ENCODE assay signal across 26 cellular contexts in genomic region chr1:98496246-98496995, GRCh38.
DNase-seq lines count a peak whose midpoint lies in the region; ATAC-seq and TF ChIP-seq lines count a peak whose summit lies in the region.
"Had no signal": no experiment of that assay in that cellular context is flagged by ENCODE, and none has a peak within 500 bp of the region (broad histone marks: within the 10 kb centered on the region; RNA-seq: fewer than 3 reads in every experiment).

No MANE protein-coding gene starts in this region.

- no peak overlapping the region for H3K27ac Mint-ChIP-seq in activated naive CD4-positive, alpha-beta T cell treated with anti-CD3 and anti-CD28 coated beads for 36 hours
- H3K27ac Mint-ChIP-seq in activated CD4-positive, alpha-beta memory T cell treated with anti-CD3 and anti-CD28 coated beads, Interleukin-2, amount 10 ng/mL, durations not matched to agents 7 days and 5 days = no peak overlapping the region
- H3K27ac Mint-ChIP-seq: CD14-positive monocyte; neural progenitor cell; stimulated activated naive B cell treated with anti-CD40 and anti-IgM and Interleukin-4, amounts not matched to agents 10 μg/mL and 1 μg/mL and 100 μg/mL, for 72 hours; T-helper 17 cell had no signal

- 82% methylated on average over 2 of the region's 2 CpGs for WGBS in mammary epithelial cell (ENCODE audit: low coverage, missing lambda C conversion rate)

- intact Hi-C loops in mammary epithelial cell (cut with micrococcal nuclease) = no loop called here
- intact Hi-C loops in activated naive CD4-positive, alpha-beta T cell treated with anti-CD3 and anti-CD28 coated beads for 36 hours (cut with micrococcal nuclease) = no loop called here

- dilution Hi-C loops in mammary epithelial cell (cut with HindIII; ENCODE audit: low sequenced_read_pairs) = no loop called here

- no TSS peak for BruUV-seq in mammary epithelial cell (replicated peaks; lab: Mats Ljungman, UMichigan)

- DNase-seq in EL = peak; percentile 44
- peak; percentile 46 for DNase-seq in HT1080 (ENCODE audit: low read depth)
- peak; percentile 61 for DNase-seq in mammary epithelial cell
- DNase-seq in kidney tubule cell (ENCODE audit: low spot score) = peak; percentile 12
- DNase-seq in activated naive CD4-positive, alpha-beta T cell treated with anti-CD3 and anti-CD28 coated beads for 36 hours = no peak
- DNase-seq in activated CD4-positive, alpha-beta memory T cell treated with anti-CD3 and anti-CD28 coated beads, Interleukin-2, amount 10 ng/mL, durations not matched to agents 7 days and 5 days = no peak
- DNase-seq: activated CD4-positive, alpha-beta T cell treated with anti-CD3 and anti-CD28 coated beads for 1 hour; activated CD8-positive, alpha-beta memory T cell treated with anti-CD3 and anti-CD28 coated beads for 24 hours; activated T-cell treated with anti-CD3 and anti-CD28 coated beads, Interleukin-2, amount 50 U/mL, for 1 hour; effector memory CD4-positive, alpha-beta T cell; lower lobe of right lung; NCI-H1417 treated with DMSO at 0.1 percent for 48 hours; NCI-H2171; NCI-H526; posterior cingulate gyrus; right lobe of liver; stimulated activated CD4-positive, alpha-beta T cell treated with anti-CD3 and anti-CD28 coated beads, Interleukin-12 subunit alpha, Interleukin-12 subunit beta, amount 100 ng/mL, for 4 hours; stimulated activated CD4-positive, alpha-beta T cell treated with anti-CD3 and anti-CD28 coated beads, Interleukin-4, amount 100 ng/mL, for 24 hours; stimulated activated naive B cell treated with anti-CD40 and anti-IgM and Interleukin-4, amounts not matched to agents 10 μg/mL and 1 μg/mL and 100 μg/mL, for 72 hours; T-helper 17 cell had no signal

- no peaks in the 10 kb centered on the region for H3K79me2 ChIP-seq in mammary epithelial cell (ENCODE audit: insufficient read depth, low read length)

- no peaks in the 10 kb centered on the region for H4K20me1 ChIP-seq in mammary epithelial cell (ENCODE audit: insufficient read depth, low read length)

- no peak for ATAC-seq in HG02981 (IDR thresholded peaks at IDR 0.05; ENCODE audit: unreplicated experiment)
- ATAC-seq: esophagus mucosa; K562; lower lobe of right lung; right lobe of liver; stimulated activated naive B cell treated with anti-CD40 and anti-IgM and Interleukin-4, amounts not matched to agents 10 μg/mL and 1 μg/mL and 100 μg/mL, for 72 hours; T-helper 17 cell had no signal

- peaks cover 5% of the 10 kb centered on the region for H3K9me3 Mint-ChIP-seq in activated naive CD4-positive, alpha-beta T cell treated with anti-CD3 and anti-CD28 coated beads for 36 hours
- peaks cover 6% of the 10 kb centered on the region for H3K9me3 Mint-ChIP-seq in activated CD4-positive, alpha-beta memory T cell treated with anti-CD3 and anti-CD28 coated beads, Interleukin-2, amount 10 ng/mL, durations not matched to agents 7 days and 5 days
- H3K9me3 Mint-ChIP-seq: neural progenitor cell had no signal

- in situ Hi-C loops in mammary epithelial cell (cut with MboI; ENCODE audit: low sequenced_read_pairs in 2 of 2) = no loop called here

- no peaks in the 10 kb centered on the region for H3K36me3 ChIP-seq in mammary epithelial cell (ENCODE audit: insufficient read depth, low read length)
- H3K36me3 ChIP-seq: lower lobe of right lung, neural progenitor cell, right lobe of liver, suprapubic skin had no signal

- no peaks in the 10 kb centered on the region for H3K27me3 ChIP-seq in mammary epithelial cell (ENCODE audit: insufficient read depth, low read length)
- H3K27me3 ChIP-seq: neural progenitor cell, right lobe of liver, suprapubic skin had no signal

- H3K9me3 ChIP-seq in mammary epithelial cell (replicated peaks; ENCODE audit: insufficient read depth, low read length) = no peaks in the 10 kb centered on the region
- H3K9me3 ChIP-seq: lower lobe of right lung, right lobe of liver, suprapubic skin had no signal

- peaks cover 8% of the 10 kb centered on the region for H3K4me1 ChIP-seq in mammary epithelial cell (ENCODE audit: insufficient read depth, low read length)
- H3K4me1 ChIP-seq: lower lobe of right lung, neural progenitor cell, right lobe of liver, suprapubic skin had no signal

- CTCF ChIA-PET in mammary epithelial cell (lab: Charles Lee; ENCODE audit: low non-redundant PET) = no interaction called here
- CTCF ChIA-PET in activated naive CD4-positive, alpha-beta T cell treated with anti-CD3 and anti-CD28 coated beads for 36 hours (lab: Charles Lee) = no interaction called here
- CTCF ChIA-PET in activated CD4-positive, alpha-beta memory T cell treated with anti-CD3 and anti-CD28 coated beads, Interleukin-2, amount 10 ng/mL, durations not matched to agents 7 days and 5 days (lab: Charles Lee) = no interaction called here

- H3K36me3 Mint-ChIP-seq in activated naive CD4-positive, alpha-beta T cell treated with anti-CD3 and anti-CD28 coated beads for 36 hours (ENCODE audit: low read depth) = no peaks in the 10 kb centered on the region
- H3K36me3 Mint-ChIP-seq in activated CD4-positive, alpha-beta memory T cell treated with anti-CD3 and anti-CD28 coated beads, Interleukin-2, amount 10 ng/mL, durations not matched to agents 7 days and 5 days (ENCODE audit: low read depth) = no peaks in the 10 kb centered on the region
- H3K36me3 Mint-ChIP-seq: CD14-positive monocyte; neural progenitor cell; stimulated activated naive B cell treated with anti-CD40 and anti-IgM and Interleukin-4, amounts not matched to agents 10 μg/mL and 1 μg/mL and 100 μg/mL, for 72 hours had no signal

- no peak for TF ChIP-seq CTCF in mammary epithelial cell (conservative IDR thresholded peaks at IDR 0.05 in 1 of 2, IDR thresholded peaks at IDR 0.05 in 1 of 2; ENCODE audit: extremely low read depth in 1 of 2, insufficient read depth in 1 of 2, low read depth in 1 of 2, low read length in 2 of 2)

- no peak overlapping the region for H2AFZ ChIP-seq in mammary epithelial cell (ENCODE audit: low read depth, low read length)
- H2AFZ ChIP-seq: neural progenitor cell had no signal

- H3K27me3 Mint-ChIP-seq in activated naive CD4-positive, alpha-beta T cell treated with anti-CD3 and anti-CD28 coated beads for 36 hours (ENCODE audit: low read depth) = no peaks in the 10 kb centered on the region
- H3K27me3 Mint-ChIP-seq in activated CD4-positive, alpha-beta memory T cell treated with anti-CD3 and anti-CD28 coated beads, Interleukin-2, amount 10 ng/mL, durations not matched to agents 7 days and 5 days = no peaks in the 10 kb centered on the region
- H3K27me3 Mint-ChIP-seq: stimulated activated naive B cell treated with anti-CD40 and anti-IgM and Interleukin-4, amounts not matched to agents 10 μg/mL and 1 μg/mL and 100 μg/mL, for 72 hours had no signal

- H3K4me1 Mint-ChIP-seq in activated naive CD4-positive, alpha-beta T cell treated with anti-CD3 and anti-CD28 coated beads for 36 hours (ENCODE audit: low read depth) = no peaks in the 10 kb centered on the region
- no peaks in the 10 kb centered on the region for H3K4me1 Mint-ChIP-seq in activated CD4-positive, alpha-beta memory T cell treated with anti-CD3 and anti-CD28 coated beads, Interleukin-2, amount 10 ng/mL, durations not matched to agents 7 days and 5 days
- H3K4me1 Mint-ChIP-seq: CD14-positive monocyte; stimulated activated naive B cell treated with anti-CD40 and anti-IgM and Interleukin-4, amounts not matched to agents 10 μg/mL and 1 μg/mL and 100 μg/mL, for 72 hours; T-helper 17 cell had no signal

- H3K4me2 ChIP-seq in mammary epithelial cell (ENCODE audit: insufficient read depth, low read depth, low read length) = no peak overlapping the region
- H3K4me2 ChIP-seq: neural progenitor cell had no signal

- no peak overlapping the region for H3K4me3 Mint-ChIP-seq in activated naive CD4-positive, alpha-beta T cell treated with anti-CD3 and anti-CD28 coated beads for 36 hours
- no peak overlapping the region for H3K4me3 Mint-ChIP-seq in activated CD4-positive, alpha-beta memory T cell treated with anti-CD3 and anti-CD28 coated beads, Interleukin-2, amount 10 ng/mL, durations not matched to agents 7 days and 5 days
- H3K4me3 Mint-ChIP-seq: CD14-positive monocyte; neural progenitor cell; stimulated activated naive B cell treated with anti-CD40 and anti-IgM and Interleukin-4, amounts not matched to agents 10 μg/mL and 1 μg/mL and 100 μg/mL, for 72 hours; T-helper 17 cell had no signal

- POLR2A ChIA-PET in activated CD4-positive, alpha-beta memory T cell treated with anti-CD3 and anti-CD28 coated beads, Interleukin-2, amount 10 ng/mL, durations not matched to agents 7 days and 5 days (lab: Charles Lee) = no interaction called here

- H3K27ac ChIP-seq in mammary epithelial cell (ENCODE audit: insufficient read depth, low read depth, low read length) = peak overlapping the region; percentile 7
- H3K27ac ChIP-seq: lower lobe of right lung, neural progenitor cell, right lobe of liver, suprapubic skin had no signal

- H3K4me3 ChIP-seq in mammary epithelial cell (replicated peaks in 1 of 3; ENCODE audit: insufficient read depth in 1 of 3, low read depth in 2 of 3, low read length in 3 of 3) = no peak overlapping the region
- H3K4me3 ChIP-seq: K562, lower lobe of right lung, neural progenitor cell, right lobe of liver, suprapubic skin had no signal

- H3K9ac ChIP-seq in mammary epithelial cell (ENCODE audit: insufficient read depth, low read length) = no peak overlapping the region
- H3K9ac ChIP-seq: neural progenitor cell had no signal

Comparison
In these comparisons a context has a peak if more than half of its experiments do, and no peak if none do; other contexts are left out.
1. DNase-seq: peak in EL (single experiment), HT1080 (single experiment), mammary epithelial cell (single experiment) and kidney tubule cell (single experiment); none in activated naive CD4-positive, alpha-beta T cell treated with anti-CD3 and anti-CD28 coated beads for 36 hours (single experiment) and activated CD4-positive, alpha-beta memory T cell treated with anti-CD3 and anti-CD28 coated beads, Interleukin-2, amount 10 ng/mL, durations not matched to agents 7 days and 5 days (single experiment).